In the genomic region with DNA sequence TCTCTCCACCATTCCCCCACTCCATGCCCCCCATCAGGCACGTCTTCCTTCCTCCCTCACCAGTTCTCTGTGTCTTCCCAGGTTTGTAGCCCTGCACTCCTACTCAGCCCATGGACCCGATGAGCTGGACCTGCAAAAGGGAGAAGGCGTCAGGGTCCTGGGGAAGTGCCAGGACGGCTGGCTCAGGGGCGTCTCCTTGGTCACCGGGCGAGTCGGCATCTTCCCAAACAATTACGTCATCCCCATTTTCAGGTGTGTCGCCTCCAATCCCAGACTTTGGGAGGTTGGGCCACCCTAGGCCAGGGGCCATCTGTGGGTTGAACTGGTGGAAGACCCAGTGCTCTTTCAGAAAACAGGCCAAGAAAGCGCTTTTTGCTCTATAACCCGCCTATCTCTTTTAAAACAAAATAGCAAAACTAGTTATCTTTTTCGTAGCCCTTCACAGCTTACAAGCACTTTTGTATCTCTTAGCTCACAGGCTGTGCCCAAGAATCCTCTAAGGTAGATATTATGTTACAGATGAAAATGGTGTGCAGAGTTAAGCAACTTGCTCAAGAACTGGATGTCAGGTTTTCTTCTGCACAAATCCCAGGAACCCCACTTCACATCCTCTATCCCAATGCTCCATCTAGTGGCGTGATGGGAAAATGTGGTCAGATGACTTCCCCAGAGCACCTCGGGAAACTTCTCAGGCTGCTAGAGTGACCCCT, we compare ENCODE assay signal across 8 cellular contexts. TPM values are rescaled to one million over a fixed set of nuclear protein-coding genes. Genes with fewer than 3 reads are reported as not detected.
DNase-seq lines count a peak whose midpoint lies in the region; ATAC-seq, FAIRE-seq and TF ChIP-seq lines count a peak whose summit lies in the region.

No MANE protein-coding gene starts in this region.

- ATAC-seq in HG02759 (IDR thresholded peaks at IDR 0.05; ENCODE audit: unreplicated experiment) = no peak

- CTCF ChIA-PET in HEK293T (lab: Yijun Ruan, JAX) = interaction anchor here (0.7 kb wide), 1 partner anchor 368 kb away, joined by 3 read pairs; no protein-coding TSS in a partner anchor

- DNase-seq in DMS 273 treated with DMSO at 0.1 percent for 48 hours (lab: John Stamatoyannopoulos, UW) (peak; percentile 16), HEK293T (ENCODE audit: extremely low spot score) (peak; percentile 79), NCI-H526 (lab: John Stamatoyannopoulos, UW) (peak; percentile 19 to 72), substantia nigra (lab: John Stamatoyannopoulos, UW) (peak in 27 of 49 donors; percentile 1 to 37 (median 12)), NCI-H187 treated with DMSO at 0.1 percent for 48 hours (lab: John Stamatoyannopoulos, UW) (no peak)

- H3K27me3 Mint-ChIP-seq in brain = peaks cover 7% of the 10 kb centered on the region

- no peak overlapping the region for H3K4me3 Mint-ChIP-seq in brain

- FAIRE-seq in islet of Langerhans (lab: Jason Lieb, UNC) = peak; percentile 94

- no peak overlapping the region for H3K27ac ChIP-seq in substantia nigra (ENCODE audit: low read depth, low read length, poor library complexity, severe bottlenecking)

- POLR2A ChIA-PET in HEK293T (lab: Yijun Ruan, JAX) = no interaction called here

- H3K36me3 Mint-ChIP-seq in brain = no peaks in the 10 kb centered on the region

- peak; percentile 75 to 89 for TF ChIP-seq CTCF in brain (conservative IDR thresholded peaks at IDR 0.05)

- H3K9me3 Mint-ChIP-seq in brain = no peaks in the 10 kb centered on the region

- peak overlapping the region in 2 of 5 experiments; percentile 14 to 66 for H3K27ac Mint-ChIP-seq in brain

- H3K4me1 Mint-ChIP-seq in brain = peaks cover 8% of the 10 kb centered on the region

TF ChIP-seq in HEK293T, 16 proteins besides CTCF, POLR2A, EP300 and RAD21:
- no peak for TF ChIP-seq NFRKB (IDR thresholded peaks at IDR 0.05)
TF ChIP-seq in HEK293T: peak in this region for 0.

RNA-seq across cellular contexts. Expression of gene PLAC8L1, which starts 56.2 kb away (rescaled TPM):
- not detected for polyA plus RNA-seq in brain (ENCODE audit: insufficient read depth, low read depth, low replicate concordance)
